In genomic region chr7:17234398-17235021, GRCh38 we compare ENCODE assay signal across 1 cellular context.
TF ChIP-seq lines count a peak whose summit lies in the region.

No MANE protein-coding gene starts in this region.

TF ChIP-seq in K562, 482 proteins besides CTCF, POLR2A, EP300 and RAD21 (continued from another document):
- TF ChIP-seq, protein P1, sequence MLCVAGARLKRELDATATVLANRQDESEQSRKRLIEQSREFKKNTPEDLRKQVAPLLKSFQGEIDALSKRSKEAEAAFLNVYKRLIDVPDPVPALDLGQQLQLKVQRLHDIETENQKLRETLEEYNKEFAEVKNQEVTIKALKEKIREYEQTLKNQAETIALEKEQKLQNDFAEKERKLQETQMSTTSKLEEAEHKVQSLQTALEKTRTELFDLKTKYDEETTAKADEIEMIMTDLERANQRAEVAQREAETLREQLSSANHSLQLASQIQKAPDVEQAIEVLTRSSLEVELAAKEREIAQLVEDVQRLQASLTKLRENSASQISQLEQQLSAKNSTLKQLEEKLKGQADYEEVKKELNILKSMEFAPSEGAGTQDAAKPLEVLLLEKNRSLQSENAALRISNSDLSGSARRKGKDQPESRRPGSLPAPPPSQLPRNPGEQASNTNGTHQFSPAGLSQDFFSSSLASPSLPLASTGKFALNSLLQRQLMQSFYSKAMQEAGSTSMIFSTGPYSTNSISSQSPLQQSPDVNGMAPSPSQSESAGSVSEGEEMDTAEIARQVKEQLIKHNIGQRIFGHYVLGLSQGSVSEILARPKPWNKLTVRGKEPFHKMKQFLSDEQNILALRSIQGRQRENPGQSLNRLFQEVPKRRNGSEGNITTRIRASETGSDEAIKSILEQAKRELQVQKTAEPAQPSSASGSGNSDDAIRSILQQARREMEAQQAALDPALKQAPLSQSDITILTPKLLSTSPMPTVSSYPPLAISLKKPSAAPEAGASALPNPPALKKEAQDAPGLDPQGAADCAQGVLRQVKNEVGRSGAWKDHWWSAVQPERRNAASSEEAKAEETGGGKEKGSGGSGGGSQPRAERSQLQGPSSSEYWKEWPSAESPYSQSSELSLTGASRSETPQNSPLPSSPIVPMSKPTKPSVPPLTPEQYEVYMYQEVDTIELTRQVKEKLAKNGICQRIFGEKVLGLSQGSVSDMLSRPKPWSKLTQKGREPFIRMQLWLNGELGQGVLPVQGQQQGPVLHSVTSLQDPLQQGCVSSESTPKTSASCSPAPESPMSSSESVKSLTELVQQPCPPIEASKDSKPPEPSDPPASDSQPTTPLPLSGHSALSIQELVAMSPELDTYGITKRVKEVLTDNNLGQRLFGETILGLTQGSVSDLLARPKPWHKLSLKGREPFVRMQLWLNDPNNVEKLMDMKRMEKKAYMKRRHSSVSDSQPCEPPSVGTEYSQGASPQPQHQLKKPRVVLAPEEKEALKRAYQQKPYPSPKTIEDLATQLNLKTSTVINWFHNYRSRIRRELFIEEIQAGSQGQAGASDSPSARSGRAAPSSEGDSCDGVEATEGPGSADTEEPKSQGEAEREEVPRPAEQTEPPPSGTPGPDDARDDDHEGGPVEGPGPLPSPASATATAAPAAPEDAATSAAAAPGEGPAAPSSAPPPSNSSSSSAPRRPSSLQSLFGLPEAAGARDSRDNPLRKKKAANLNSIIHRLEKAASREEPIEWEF (CRISPR knock-in tag; IDR thresholded peaks at IDR 0.05), result 0 out of 2 replicates have a peak, but pooled peaks have one; percentile 31
- no peak for TF ChIP-seq AFF1 (IDR thresholded peaks at IDR 0.05; ENCODE audit: low read depth in 1 of 2, partially characterized antibody in 2 of 2)
- TF ChIP-seq, protein P2, sequence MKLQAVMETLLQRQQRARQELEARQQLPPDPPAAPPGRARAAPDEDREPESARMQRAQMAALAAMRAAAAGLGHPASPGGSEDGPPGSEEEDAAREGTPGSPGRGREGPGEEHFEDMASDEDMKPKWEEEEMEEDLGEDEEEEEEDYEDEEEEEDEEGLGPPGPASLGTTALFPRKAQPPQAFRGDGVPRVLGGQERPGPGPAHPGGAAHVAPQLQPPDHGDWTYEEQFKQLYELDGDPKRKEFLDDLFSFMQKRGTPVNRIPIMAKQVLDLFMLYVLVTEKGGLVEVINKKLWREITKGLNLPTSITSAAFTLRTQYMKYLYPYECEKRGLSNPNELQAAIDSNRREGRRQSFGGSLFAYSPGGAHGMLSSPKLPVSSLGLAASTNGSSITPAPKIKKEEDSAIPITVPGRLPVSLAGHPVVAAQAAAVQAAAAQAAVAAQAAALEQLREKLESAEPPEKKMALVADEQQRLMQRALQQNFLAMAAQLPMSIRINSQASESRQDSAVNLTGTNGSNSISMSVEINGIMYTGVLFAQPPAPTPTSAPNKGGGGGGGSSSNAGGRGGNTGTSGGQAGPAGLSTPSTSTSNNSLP (IDR thresholded peaks at IDR 0.05; ENCODE audit: borderline replicate concordance, low read depth, low read length), result no peak
- peak; percentile 66 for TF ChIP-seq CBFA2T3 (IDR thresholded peaks at IDR 0.05)
- peak; percentile 34; the same call in 1 of the 2 replicates for TF ChIP-seq GABPA (tag; conservative IDR thresholded peaks at IDR 0.05; ENCODE audit: low read depth)
- TF ChIP-seq NCOR1 (IDR thresholded peaks at IDR 0.05), result peak; percentile 24; the same call in 1 of the 2 replicates
- TF ChIP-seq ILK (tag; IDR thresholded peaks at IDR 0.05; ENCODE audit: borderline replicate concordance, low read depth), result no peak
- peak; percentile 73 for TF ChIP-seq ARID1B (IDR thresholded peaks at IDR 0.05)
- TF ChIP-seq ATF3 (IDR thresholded peaks at IDR 0.05), result peak; percentile 89
- TF ChIP-seq ATF3 (CRISPR knock-in tag; conservative IDR thresholded peaks at IDR 0.05), result no peak
- TF ChIP-seq, protein P3, sequence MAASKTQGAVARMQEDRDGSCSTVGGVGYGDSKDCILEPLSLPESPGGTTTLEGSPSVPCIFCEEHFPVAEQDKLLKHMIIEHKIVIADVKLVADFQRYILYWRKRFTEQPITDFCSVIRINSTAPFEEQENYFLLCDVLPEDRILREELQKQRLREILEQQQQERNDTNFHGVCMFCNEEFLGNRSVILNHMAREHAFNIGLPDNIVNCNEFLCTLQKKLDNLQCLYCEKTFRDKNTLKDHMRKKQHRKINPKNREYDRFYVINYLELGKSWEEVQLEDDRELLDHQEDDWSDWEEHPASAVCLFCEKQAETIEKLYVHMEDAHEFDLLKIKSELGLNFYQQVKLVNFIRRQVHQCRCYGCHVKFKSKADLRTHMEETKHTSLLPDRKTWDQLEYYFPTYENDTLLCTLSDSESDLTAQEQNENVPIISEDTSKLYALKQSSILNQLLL (CRISPR knock-in tag; IDR thresholded peaks at IDR 0.05; ENCODE audit: borderline replicate concordance), result no peak
- TF ChIP-seq ZNF586 (CRISPR knock-in tag; conservative IDR thresholded peaks at IDR 0.05), result no peak
- TF ChIP-seq ATF1 (CRISPR knock-in tag; IDR thresholded peaks at IDR 0.05), result no peak
- 0 out of 2 replicates have a peak, but pooled peaks have one; percentile 11 for TF ChIP-seq ATF1 (tag; IDR thresholded peaks at IDR 0.05)
- TF ChIP-seq ZNF140 (CRISPR knock-in tag; IDR thresholded peaks at IDR 0.05), result no peak
- TF ChIP-seq MEIS2 (IDR thresholded peaks at IDR 0.05; ENCODE audit: partially characterized antibody), result peak; percentile 10
- peak; percentile 49; the same call in 1 of the 2 replicates for TF ChIP-seq SMARCA4 (IDR thresholded peaks at IDR 0.05)
- TF ChIP-seq, protein P4, sequence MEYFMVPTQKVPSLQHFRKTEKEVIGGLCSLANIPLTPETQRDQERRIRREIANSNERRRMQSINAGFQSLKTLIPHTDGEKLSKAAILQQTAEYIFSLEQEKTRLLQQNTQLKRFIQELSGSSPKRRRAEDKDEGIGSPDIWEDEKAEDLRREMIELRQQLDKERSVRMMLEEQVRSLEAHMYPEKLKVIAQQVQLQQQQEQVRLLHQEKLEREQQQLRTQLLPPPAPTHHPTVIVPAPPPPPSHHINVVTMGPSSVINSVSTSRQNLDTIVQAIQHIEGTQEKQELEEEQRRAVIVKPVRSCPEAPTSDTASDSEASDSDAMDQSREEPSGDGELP (CRISPR knock-in tag; IDR thresholded peaks at IDR 0.05; ENCODE audit: borderline replicate concordance), result no peak
- peak in 1 of 2 experiments; percentile 42; a peak in 1 of 4 replicates for TF ChIP-seq RCOR1 (IDR thresholded peaks at IDR 0.05; ENCODE audit: borderline replicate concordance in 1 of 2, low read depth in 2 of 2, low read length in 2 of 2)
- TF ChIP-seq NFE2 (IDR thresholded peaks at IDR 0.05; ENCODE audit: low read depth), result no peak
- TF ChIP-seq GTF2F1 (IDR thresholded peaks at IDR 0.05; ENCODE audit: low read depth, low read length), result no peak
- TF ChIP-seq HDAC2 (IDR thresholded peaks at IDR 0.05), result 0 out of 2 replicates have a peak, but pooled peaks have one; percentile 30
- TF ChIP-seq TAL1 (IDR thresholded peaks at IDR 0.05), result 0 out of 2 replicates have a peak, but pooled peaks have one; percentile 28
- TF ChIP-seq JUNB (CRISPR knock-in tag; conservative IDR thresholded peaks at IDR 0.05), result 0 out of 2 replicates have a peak, but pooled peaks have one; percentile 12
- TF ChIP-seq BMI1 (IDR thresholded peaks at IDR 0.05; ENCODE audit: low read length), result peak; percentile 62; the same call in 1 of the 2 replicates
- peak; percentile 78 for TF ChIP-seq SMARCE1 (IDR thresholded peaks at IDR 0.05)
- peak; percentile 21 for TF ChIP-seq FOS (IDR thresholded peaks at IDR 0.05; ENCODE audit: extremely low read depth, insufficient read length)
- TF ChIP-seq SOX6 (IDR thresholded peaks at IDR 0.05), result 0 out of 2 replicates have a peak, but pooled peaks have one; percentile 41
- peak; percentile 64 to 72 for TF ChIP-seq KDM1A (IDR thresholded peaks at IDR 0.05)
- no peak for TF ChIP-seq ZSCAN29 (IDR thresholded peaks at IDR 0.05)
- TF ChIP-seq NEUROD1 (IDR thresholded peaks at IDR 0.05; ENCODE audit: borderline replicate concordance, low read depth, low read length, partially characterized antibody), result peak; percentile 38
- TF ChIP-seq RAD51 (IDR thresholded peaks at IDR 0.05; ENCODE audit: borderline replicate concordance, low read depth), result no peak
- TF ChIP-seq ZEB2 (IDR thresholded peaks at IDR 0.05), result peak; percentile 29; the same call in 1 of the 2 replicates
- TF ChIP-seq L3MBTL2 (IDR thresholded peaks at IDR 0.05), result 0 out of 2 replicates have a peak, but pooled peaks have one; percentile 27
- peak; percentile 83 for TF ChIP-seq JUND (IDR thresholded peaks at IDR 0.05; ENCODE audit: borderline replicate concordance, low read depth, low read length)
- TF ChIP-seq JUND (tag; IDR thresholded peaks at IDR 0.05; ENCODE audit: borderline replicate concordance, low read depth, low read length), result peak; percentile 80; the same call in 2 of the 3 replicates
- TF ChIP-seq NR2C2 (CRISPR knock-in tag; IDR thresholded peaks at IDR 0.05), result no peak
- peak; percentile 31; the same call in 1 of the 2 replicates for TF ChIP-seq NR2C2 (tag; IDR thresholded peaks at IDR 0.05)
- TF ChIP-seq, protein P5, sequence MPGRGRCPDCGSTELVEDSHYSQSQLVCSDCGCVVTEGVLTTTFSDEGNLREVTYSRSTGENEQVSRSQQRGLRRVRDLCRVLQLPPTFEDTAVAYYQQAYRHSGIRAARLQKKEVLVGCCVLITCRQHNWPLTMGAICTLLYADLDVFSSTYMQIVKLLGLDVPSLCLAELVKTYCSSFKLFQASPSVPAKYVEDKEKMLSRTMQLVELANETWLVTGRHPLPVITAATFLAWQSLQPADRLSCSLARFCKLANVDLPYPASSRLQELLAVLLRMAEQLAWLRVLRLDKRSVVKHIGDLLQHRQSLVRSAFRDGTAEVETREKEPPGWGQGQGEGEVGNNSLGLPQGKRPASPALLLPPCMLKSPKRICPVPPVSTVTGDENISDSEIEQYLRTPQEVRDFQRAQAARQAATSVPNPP (IDR thresholded peaks at IDR 0.05; ENCODE audit: borderline replicate concordance, insufficient read depth, insufficient read length), result no peak
- TF ChIP-seq JUN (IDR thresholded peaks at IDR 0.05; ENCODE audit: borderline replicate concordance, low read depth, low read length), result 0 out of 2 replicates have a peak, but pooled peaks have one; percentile 24
- TF ChIP-seq JUN (CRISPR knock-in tag; IDR thresholded peaks at IDR 0.05; ENCODE audit: borderline replicate concordance), result no peak
- peak; percentile 98 for TF ChIP-seq FOSL1 (tag; conservative IDR thresholded peaks at IDR 0.05)
- TF ChIP-seq DPF2 (IDR thresholded peaks at IDR 0.05), result peak; percentile 69
TF ChIP-seq in K562: peak in this region for 33.
